ENCODE assay signal across 7 cellular contexts in genomic region chr12:104064031-104064841, GRCh38. TPM values are rescaled to one million over a fixed set of nuclear protein-coding genes. Genes with fewer than 3 reads are reported as not detected.
A peak's percentile ranks its signal among the peaks of the same experiment; 100 is the strongest.
DNase-seq lines count a peak whose midpoint lies in the region; ATAC-seq and TF ChIP-seq lines count a peak whose summit lies in the region.

Gene HCFC2, plus strand, starts transcription at chr12:104064531. Its CDS starts 30 bp downstream, at chr12:104064561.

- TF ChIP-seq CTCF in astrocyte of the cerebellum (IDR thresholded peaks at IDR 0.05; ENCODE audit: low read depth, low read length, missing control alignments): no peak

- peak; percentile 51 for TF ChIP-seq POLR2A in GM18505 (IDR thresholded peaks at IDR 0.05; ENCODE audit: borderline replicate concordance, extremely low read depth, insufficient read depth, insufficient read length)

- H3K4me3 ChIP-seq in astrocyte of the cerebellum (ENCODE audit: low read depth, low read length): peak within 1 kb of the TSS; percentile 93

- intact Hi-C loops in sciatic nerve (cut with DNase I): no loop called here

- ATAC-seq in GM18505 (IDR thresholded peaks at IDR 0.05; ENCODE audit: unreplicated experiment): peak; percentile 90
- peak; percentile 76 for ATAC-seq in HG02938 (IDR thresholded peaks at IDR 0.05; ENCODE audit: unreplicated experiment)
- ATAC-seq in sciatic nerve: peak; percentile 99

- peak; percentile 88 to 91 for DNase-seq in NCI-H187 (lab: John Stamatoyannopoulos, UW)
- DNase-seq in T-helper 22 cell (ENCODE audit: low read depth): peak; percentile 84
- DNase-seq in astrocyte of the cerebellum (ENCODE audit: low read depth): no peak
- DNase-seq in hypothalamus (lab: John Stamatoyannopoulos, UW): peak; percentile 54 to 94 (median 87)
- DNase-seq in sciatic nerve (ENCODE audit: low spot score): peak; percentile 95

- in situ Hi-C loops in astrocyte of the cerebellum (cut with HindIII; ENCODE audit: low sequenced_read_pairs): no loop called here

RNA-seq across cellular contexts. Expression of gene HCFC2, which starts in this region (rescaled TPM):
- 37.2 TPM for total RNA-seq in sciatic nerve
